Comparison of ENCODE assay signal across 16 cellular contexts in the genomic region with DNA sequence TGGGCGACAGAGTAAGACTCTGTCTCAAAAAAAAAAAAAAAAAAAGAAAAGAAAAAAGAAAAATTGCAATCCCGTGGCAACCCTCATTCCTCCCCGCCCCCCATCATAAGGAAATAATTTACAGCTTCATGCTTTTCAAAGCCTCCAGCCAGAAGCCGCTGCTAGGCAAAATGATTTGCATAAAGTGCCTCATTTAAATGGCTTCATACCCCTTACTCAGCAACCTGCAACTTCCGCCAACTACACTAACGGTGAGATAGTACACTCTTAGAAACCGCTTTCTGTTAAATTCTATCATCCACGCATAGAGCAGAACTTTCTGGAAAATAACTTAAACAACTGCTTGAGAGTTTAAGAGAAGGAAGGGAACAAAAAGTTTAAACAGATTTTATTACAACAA. TPM values are rescaled to one million over a fixed set of nuclear protein-coding genes. Genes with fewer than 3 reads are reported as not detected.
A peak's percentile ranks its signal among the peaks of the same experiment; 100 is the strongest.
DNase-seq lines count a peak whose midpoint lies in the region; ATAC-seq, FAIRE-seq and TF ChIP-seq lines count a peak whose summit lies in the region.
"Had no signal": no experiment of that assay in that cellular context is flagged by ENCODE, and none has a peak within 500 bp of the region (broad histone marks: within the 10 kb centered on the region; RNA-seq: fewer than 3 reads in every experiment).

No MANE protein-coding gene starts in this region.

- no peak for TF ChIP-seq RAD21 in K562 (CRISPR knock-in tag; conservative IDR thresholded peaks at IDR 0.05 in 1 of 2, IDR thresholded peaks at IDR 0.05 in 1 of 2)

- H4K20me1 ChIP-seq in K562 (replicated peaks; ENCODE audit: control insufficient read depth, insufficient read depth, low read length) = no peaks in the 10 kb centered on the region

- intact Hi-C loops in K562 (cut with micrococcal nuclease) = no loop called here

- FAIRE-seq in K562 (lab: Jason Lieb, UNC) = no peak
- FAIRE-seq: A204.1 had no signal

- no peak overlapping the region for H3K4me2 ChIP-seq in K562 (ENCODE audit: insufficient read depth, low read length)

- POLR2A ChIA-PET in activated CD4-positive, alpha-beta T cell treated with anti-CD3 and anti-CD28 coated beads, Interleukin-2, amount 10 ng/mL, durations not matched to agents 7 days and 5 days (lab: Charles Lee) = no interaction called here
- POLR2A ChIA-PET in K562 (lab: Yijun Ruan, JAX) = interaction anchor here (1.7 kb wide), 1 partner anchor 9 kb away, joined by 6 read pairs; no protein-coding TSS in a partner anchor

- no TSS peak for BruUV-seq in K562 (replicated peaks; lab: Mats Ljungman, UMichigan)

- no peak for DNase-seq in activated CD4-positive, alpha-beta T cell treated with anti-CD3 and anti-CD28 coated beads, Interleukin-2, amount 10 ng/mL, durations not matched to agents 7 days and 5 days
- no peak for DNase-seq in activated CD4-positive, alpha-beta T cell treated with anti-CD3 and anti-CD28 coated beads, Interleukin-2, amount 50 U/mL, for 48 hours
- DNase-seq in SK-N-MC (ENCODE audit: low read depth, low spot score) = peak; percentile 97
- no peak for DNase-seq in K562 (ENCODE audit: extremely low read depth in 1 of 4, low spot score in 3 of 4)
- no peak for DNase-seq in GM13977 (ENCODE audit: low spot score)
- DNase-seq: amniotic stem cell, Calu3, left lung, NCI-H2081, T1000, uterus had no signal

- no peaks in the 10 kb centered on the region for H3K27me3 ChIP-seq in K562 (ENCODE audit: control insufficient read depth in 2 of 2, insufficient read depth in 2 of 2, low read length in 2 of 2)
- H3K27me3 ChIP-seq: left lung, uterus had no signal

- peaks cover 20% of the 10 kb centered on the region for H3K9me3 Mint-ChIP-seq in activated CD4-positive, alpha-beta T cell treated with anti-CD3 and anti-CD28 coated beads, Interleukin-2, amount 10 ng/mL, durations not matched to agents 7 days and 5 days
- H3K9me3 Mint-ChIP-seq in nephron = peaks cover 12% of the 10 kb centered on the region

- peaks cover 66% of the 10 kb centered on the region for H3K4me1 Mint-ChIP-seq in activated CD4-positive, alpha-beta T cell treated with anti-CD3 and anti-CD28 coated beads, Interleukin-2, amount 10 ng/mL, durations not matched to agents 7 days and 5 days
- H3K4me1 Mint-ChIP-seq in nephron = peaks cover 31% of the 10 kb centered on the region

- H3K9me3 ChIP-seq in SK-N-MC (ENCODE audit: low read depth, low read length) = peaks cover 18% of the 10 kb centered on the region
- H3K9me3 ChIP-seq in K562 (replicated peaks; ENCODE audit: control insufficient read depth, insufficient read depth, low read depth, low read length) = peaks cover 5% of the 10 kb centered on the region
- H3K9me3 ChIP-seq: uterus had no signal

- no peak for TF ChIP-seq EP300 in K562 (IDR thresholded peaks at IDR 0.05; ENCODE audit: low read length)

- no peaks in the 10 kb centered on the region for H3K9me1 ChIP-seq in K562 (ENCODE audit: control insufficient read depth, insufficient read depth, low read length)

- peak; percentile 41; the same call in 1 of the 3 replicates for ATAC-seq in K562
- no peak for ATAC-seq in GM21717 (IDR thresholded peaks at IDR 0.05; ENCODE audit: unreplicated experiment)
- no peak for ATAC-seq in HG02840 (IDR thresholded peaks at IDR 0.05; ENCODE audit: low FRiP score, unreplicated experiment)

- H3K4me3 ChIP-seq in SK-N-MC = peak overlapping the region; percentile 64
- H3K4me3 ChIP-seq in K562 = no peak overlapping the region
- H3K4me3 ChIP-seq: GM23248, left lung, uterus had no signal

- H2AFZ ChIP-seq in K562 (ENCODE audit: low read depth, low read length) = no peak overlapping the region
- H2AFZ ChIP-seq: GM23248 had no signal

- peaks cover 0 to 4% of the 10 kb centered on the region in 2 experiments; a peak in 1 of 5 replicates for H3K4me1 ChIP-seq in K562 (replicated peaks in 1 of 2; ENCODE audit: control insufficient read depth in 2 of 2, insufficient read depth in 2 of 2, low read length in 2 of 2)

- peak overlapping the region; percentile 54 for H3K9ac ChIP-seq in SK-N-MC (ENCODE audit: insufficient read length)
- no peak overlapping the region for H3K9ac ChIP-seq in K562 (ENCODE audit: insufficient read depth in 1 of 2, low read depth in 2 of 2, low read length in 2 of 2)
- H3K9ac ChIP-seq: GM23248 had no signal

- H3K4me3 Mint-ChIP-seq in activated CD4-positive, alpha-beta T cell treated with anti-CD3 and anti-CD28 coated beads, Interleukin-2, amount 10 ng/mL, durations not matched to agents 7 days and 5 days = no peak overlapping the region
- no peak overlapping the region for H3K4me3 Mint-ChIP-seq in nephron

- CTCF ChIA-PET in activated CD4-positive, alpha-beta T cell treated with anti-CD3 and anti-CD28 coated beads, Interleukin-2, amount 10 ng/mL, durations not matched to agents 7 days and 5 days (lab: Charles Lee) = interaction anchor here (0.7 to 1.6 kb wide), 3 partner anchors 13 to 119 kb away, joined by 4 to 7 read pairs (median 4); no protein-coding TSS in a partner anchor
- CTCF ChIA-PET in K562 (lab: Yijun Ruan, JAX; ENCODE audit: low intra/inter-chr PET ratio) = no interaction called here

- WGBS in K562 (ENCODE audit: insufficient coverage, low coverage, missing lambda C conversion rate) = 50% methylated on average over 5 of the region's 8 CpGs

- H3K36me3 ChIP-seq in SK-N-MC (ENCODE audit: insufficient read depth, low read length) (peaks cover 15% of the 10 kb centered on the region), K562 (ENCODE audit: control insufficient read depth, insufficient read depth, low read length) (no peaks in the 10 kb centered on the region)
- H3K36me3 ChIP-seq: uterus had no signal

- TF ChIP-seq CTCF in K562 (IDR thresholded peaks at IDR 0.05 in 2 of 3, conservative IDR thresholded peaks at IDR 0.05 in 1 of 3; ENCODE audit: insufficient read depth in 2 of 3, low read depth in 1 of 3, low read length in 3 of 3) = no peak
- TF ChIP-seq CTCF in nephron (IDR thresholded peaks at IDR 0.05; ENCODE audit: unreplicated experiment in 3 of 3) = no peak
- no peak for TF ChIP-seq CTCF in GM13977 (IDR thresholded peaks at IDR 0.05; ENCODE audit: extremely low read depth, insufficient read depth, missing control alignments)

- peaks cover 74% of the 10 kb centered on the region for H3K36me3 Mint-ChIP-seq in activated CD4-positive, alpha-beta T cell treated with anti-CD3 and anti-CD28 coated beads, Interleukin-2, amount 10 ng/mL, durations not matched to agents 7 days and 5 days (ENCODE audit: low read depth)
- peaks cover 38% of the 10 kb centered on the region for H3K36me3 Mint-ChIP-seq in nephron (ENCODE audit: low read depth)

- H3K79me2 ChIP-seq in K562 (ENCODE audit: control insufficient read depth, insufficient read depth, low read length) = no peaks in the 10 kb centered on the region

- peak overlapping the region; percentile 25 for H3K27ac Mint-ChIP-seq in activated CD4-positive, alpha-beta T cell treated with anti-CD3 and anti-CD28 coated beads, Interleukin-2, amount 10 ng/mL, durations not matched to agents 7 days and 5 days
- H3K27ac Mint-ChIP-seq in nephron = peak overlapping the region in 2 of 3 experiments; percentile 81 to 97

- no peaks in the 10 kb centered on the region for H3K27me3 Mint-ChIP-seq in activated CD4-positive, alpha-beta T cell treated with anti-CD3 and anti-CD28 coated beads, Interleukin-2, amount 10 ng/mL, durations not matched to agents 7 days and 5 days
- no peaks in the 10 kb centered on the region for H3K27me3 Mint-ChIP-seq in nephron (ENCODE audit: low read depth)

- in situ Hi-C loops in K562 (cut with MboI) (no loop called here), GM13977 (cut with MboI; ENCODE audit: low pct_unique_long_range_greater_than_20kb, low sequenced_read_pairs, unreplicated experiment) (no loop called here)

- no peak for TF ChIP-seq POLR2A in K562 (conservative IDR thresholded peaks at IDR 0.05)

- H3K27ac ChIP-seq in SK-N-MC = peak overlapping the region; percentile 99
- no peak overlapping the region for H3K27ac ChIP-seq in K562 (ENCODE audit: extremely low read depth, low read depth, low read length)
- H3K27ac ChIP-seq: GM23248 had no signal

TF ChIP-seq in K562, 482 proteins besides CTCF, POLR2A, EP300 and RAD21 (continues in another document):
- peak; percentile 63; the same call in 1 of the 2 replicates for TF ChIP-seq ZNF316 (IDR thresholded peaks at IDR 0.05)
- TF ChIP-seq MAFG (tag; conservative IDR thresholded peaks at IDR 0.05) = 0 out of 2 replicates have a peak, but pooled peaks have one; percentile 13
- peak; percentile 10 for TF ChIP-seq MEIS2 (IDR thresholded peaks at IDR 0.05; ENCODE audit: partially characterized antibody)
- TF ChIP-seq C11orf30 (IDR thresholded peaks at IDR 0.05; ENCODE audit: low read depth) = peak; percentile 74
- TF ChIP-seq MAFK (IDR thresholded peaks at IDR 0.05; ENCODE audit: low read length) = peak; percentile 38; the same call in 1 of the 2 replicates
- no peak for TF ChIP-seq HLTF (IDR thresholded peaks at IDR 0.05)
- peak; percentile 37; the same call in 1 of the 2 replicates for TF ChIP-seq MAFF (IDR thresholded peaks at IDR 0.05; ENCODE audit: low read length)

RNA-seq across cellular contexts. Expression of gene SERINC5, which starts 17.8 kb away (rescaled TPM):
- 10 to 100 TPM; 85.7 to 88.8 TPM for total RNA-seq in activated CD4-positive, alpha-beta T cell treated with anti-CD3 and anti-CD28 coated beads, Interleukin-2, amount 10 ng/mL, durations not matched to agents 7 days and 5 days
- 17.1 and 21.7 TPM in 2 replicates for total RNA-seq in K562 (2011; cell fraction: chromatin; rRNA removed; ENCODE audit: low replicate concordance)
- 10.0 TPM in 2 replicates for total RNA-seq in K562 (2011; cell fraction: nucleolus; rRNA removed)
- total RNA-seq in K562 (2011; cell fraction: nucleoplasm; rRNA removed) = 14.9 and 22.2 TPM in 2 replicates
- total RNA-seq in K562 (2014; rRNA removed) (1.9 and 2.9 TPM in 2 replicates), K562 (2014; rRNA removed; fragmentation: Illumina TruSeq; extraction: Trizol) (5.2 and 5.4 TPM in 2 replicates), K562 (2015; rRNA removed; fragmentation: Illumina TruSeq; extraction: Trizol) (4.6 TPM in 2 replicates), K562 (2021) (7.2 and 7.9 TPM in 2 replicates)
- polyA plus RNA-seq in K562 (2011; rRNA removed) (6.5 and 7.6 TPM in 2 replicates), K562 (2014; fragmentation: Illumina TruSeq; extraction: Trizol) (3.7 TPM in 2 replicates), K562 (2014; fragmentation: Nextera tagmentation; extraction: Ambion mirVana) (1 to 10 TPM; 1.4 to 2.7 TPM), K562 (2014; rRNA removed) (3.1 and 3.6 TPM in 2 replicates)
- 3.7 and 5.7 TPM in 2 replicates for polyA plus RNA-seq in K562 (2011; cell fraction: cytosol; rRNA removed)
- 4.2 and 5.2 TPM in 2 replicates for polyA plus RNA-seq in K562 (2011; cell fraction: nucleus; rRNA removed)
- 2.9 TPM in 2 replicates for polyA plus RNA-seq in K562 (2012)
- 9.3 and 10.0 TPM in 2 replicates for polyA minus RNA-seq in K562 (2011; rRNA and poly(A)+ RNA removed)
- polyA minus RNA-seq in K562 (2011; cell fraction: cytosol; rRNA and poly(A)+ RNA removed) = 4.6 and 6.7 TPM in 2 replicates
- 3.4 and 10.7 TPM in 2 replicates for polyA minus RNA-seq in K562 (2011; cell fraction: nucleus; rRNA and poly(A)+ RNA removed)
